ENCODE assay signal across 8 cellular contexts in genomic region chr17:41966453-41967140, GRCh38. TPM values are rescaled to one million over a fixed set of nuclear protein-coding genes. Genes with fewer than 3 reads are reported as not detected.
DNase-seq lines count a peak whose midpoint lies in the region; ATAC-seq and TF ChIP-seq lines count a peak whose summit lies in the region.

TSS of gene CNP (plus strand) at chr17:41966795. CDS start at chr17:41966885, 90 bp downstream.

- H3K9me3 ChIP-seq in transverse colon: no peaks in the 10 kb centered on the region

- H3K27ac Mint-ChIP-seq in activated naive CD8-positive, alpha-beta T cell treated with anti-CD3 and anti-CD28 coated beads, Interleukin-2, amount 50 U/mL, for 24 hours: peak within 1 kb of the TSS; percentile 83

- in situ Hi-C loops in transverse colon (cut with MboI; ENCODE audit: low pct_ligation_motif_present in 1 of 4, low pct_unique_long_range_greater_than_20kb in 1 of 4, low sequenced_read_pairs in 3 of 4): loop anchor here (10.0 kb wide), 2 partner anchors 138 to 148 kb away; partner anchors contain the start of gene DHX58 (in 2 of the 4)

- H3K4me1 Mint-ChIP-seq in activated naive CD8-positive, alpha-beta T cell treated with anti-CD3 and anti-CD28 coated beads, Interleukin-2, amount 50 U/mL, for 24 hours: peaks cover 32% of the 10 kb centered on the region

- H3K4me3 Mint-ChIP-seq in activated naive CD8-positive, alpha-beta T cell treated with anti-CD3 and anti-CD28 coated beads, Interleukin-2, amount 50 U/mL, for 24 hours: peak within 1 kb of the TSS; percentile 82

- no peaks in the 10 kb centered on the region for H3K27me3 Mint-ChIP-seq in activated naive CD8-positive, alpha-beta T cell treated with anti-CD3 and anti-CD28 coated beads, Interleukin-2, amount 50 U/mL, for 24 hours

- peak; percentile 57 for ATAC-seq in HG02610 (IDR thresholded peaks at IDR 0.05; ENCODE audit: unreplicated experiment)
- ATAC-seq in activated naive CD8-positive, alpha-beta T cell treated with anti-CD3 and anti-CD28 coated beads, Interleukin-2, amount 50 U/mL, for 24 hours: peak; percentile 77

- no peak for TF ChIP-seq CTCF in transverse colon (IDR thresholded peaks at IDR 0.05)

- TF ChIP-seq POLR2A in transverse colon (IDR thresholded peaks at IDR 0.05): peak; percentile 78

- H3K4me3 ChIP-seq in transverse colon: peak within 1 kb of the TSS; percentile 85 to 93 (median 90)

- H3K9me3 Mint-ChIP-seq in activated naive CD8-positive, alpha-beta T cell treated with anti-CD3 and anti-CD28 coated beads, Interleukin-2, amount 50 U/mL, for 24 hours: no peaks in the 10 kb centered on the region

- H3K36me3 ChIP-seq in transverse colon: no peaks in the 10 kb centered on the region

- H3K4me1 ChIP-seq in transverse colon: peaks cover 7 to 33% (median 21%) of the 10 kb centered on the region in 4 donors

- H3K27me3 ChIP-seq in transverse colon: no peaks in the 10 kb centered on the region

- WGBS in transverse colon (ENCODE audit: low coverage in 1 of 2), 2 donors: 0 to 1% methylated on average over 5 to 56 of the region's 71 CpGs

- H3K36me3 Mint-ChIP-seq in activated naive CD8-positive, alpha-beta T cell treated with anti-CD3 and anti-CD28 coated beads, Interleukin-2, amount 50 U/mL, for 24 hours (ENCODE audit: low read depth): peaks cover 16% of the 10 kb centered on the region

- no peak for TF ChIP-seq EP300 in transverse colon (IDR thresholded peaks at IDR 0.05; ENCODE audit: low read depth)

- DNase-seq in GM03348 (ENCODE audit: low spot score) (peak; percentile 100), NCI-H1417 treated with DMSO at 0.1 percent for 48 hours (lab: John Stamatoyannopoulos, UW) (peak; percentile 33), T follicular helper cell (ENCODE audit: low read depth) (peak; percentile 85), cardiac septum (ENCODE audit: low spot score) (peak; percentile 96), posterior cingulate gyrus (peak; percentile 87 to 99 (median 90)), transverse colon (peak; percentile 94)
- peak; percentile 93 for DNase-seq in activated naive CD8-positive, alpha-beta T cell treated with anti-CD3 and anti-CD28 coated beads, Interleukin-2, amount 50 U/mL, for 24 hours

- H3K27ac ChIP-seq in transverse colon: peak within 1 kb of the TSS; percentile 91 to 96 (median 94)

- intact Hi-C loops in cardiac septum (cut with DNase I) (loop anchor here (2.0 kb wide), 1 partner anchor 54 kb away; the partner anchor contains the start of gene NKIRAS2), posterior cingulate gyrus (cut with DNase I) (no loop called here), transverse colon (cut with DNase I; ENCODE audit: low total_unique reads) (loop anchor here (10.0 kb wide), 1 partner anchor 48 kb away; the partner anchor contains the start of gene DNAJC7)

RNA-seq across cellular contexts. Expression of gene CNP, which starts in this region (rescaled TPM):
- 24.2 TPM for total RNA-seq in cardiac septum
- total RNA-seq in transverse colon: 100 to 1,000 TPM in 1 of 4 donors, 10 to 100 TPM in 3; 32.6 to 133 (median 54.2) TPM

Comparison
In these comparisons a context has a peak if more than half of its experiments do, and no peak if none do; other contexts are left out.
1. Peak in every context shown above with its lines: DNase-seq, ATAC-seq, H3K4me3 ChIP-seq and H3K27ac ChIP-seq.
2. DNase-seq: peak in every context shown above with its lines; median percentile 100 in GM03348; 96 in cardiac septum; 94 in transverse colon; 93 in activated naive CD8-positive, alpha-beta T cell treated with anti-CD3 and anti-CD28 coated beads, Interleukin-2, amount 50 U/mL, for 24 hours; 90 in posterior cingulate gyrus; 85 in T follicular helper cell; 33 in NCI-H1417 treated with DMSO at 0.1 percent for 48 hours.